In genomic region chr13:91792054-91792453, GRCh38 we compare ENCODE assay signal across 9 cellular contexts.
"Had no signal": no experiment of that assay in that cellular context is flagged by ENCODE, and none has a peak within 500 bp of the region (broad histone marks: within the 10 kb centered on the region; RNA-seq: fewer than 3 reads in every experiment).

No MANE protein-coding gene starts in this region.

- H3K27ac ChIP-seq: GM23248 had no signal

- H3K36me3 ChIP-seq: HAP-1 had no signal

- FAIRE-seq: HTR-8/SVneo, K562 had no signal

- DNase-seq: GM23248, GOT3, H7, HFFc6, KG1 had no signal

- H3K27ac Mint-ChIP-seq: HFFc6 had no signal

- H2AFZ ChIP-seq: GM23248 had no signal

- H3K4me3 ChIP-seq: GM23248, HAP-1, K562 had no signal

- ATAC-seq: HCT116, K562 had no signal

- H3K9me3 ChIP-seq: HAP-1 had no signal

- H3K9ac ChIP-seq: GM23248 had no signal

- H3K4me1 ChIP-seq: HAP-1 had no signal

- H3K4me3 Mint-ChIP-seq: HFFc6 had no signal
